In the genomic region with DNA sequence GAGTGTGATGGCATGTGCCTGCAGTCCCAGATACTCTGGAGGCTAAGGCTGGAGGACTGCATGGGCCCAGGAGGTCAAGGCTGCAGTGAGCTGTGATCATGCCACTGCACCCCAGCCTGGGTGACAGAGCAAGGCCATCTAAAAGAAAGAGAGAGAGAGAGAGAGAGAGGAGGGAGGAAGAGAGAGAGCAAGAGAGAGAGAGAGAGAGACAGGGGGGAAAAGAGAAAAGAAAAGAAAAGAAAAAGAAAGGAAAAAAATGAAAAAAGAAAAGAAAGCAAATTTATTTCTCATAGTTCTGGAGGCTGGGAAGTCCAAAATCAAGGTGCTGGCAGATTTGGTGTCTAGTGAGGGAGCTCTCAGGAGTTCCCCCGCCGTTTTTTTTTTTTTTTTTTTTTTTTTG, we compare ENCODE assay signal across 26 cellular contexts. TPM values are rescaled to one million over a fixed set of nuclear protein-coding genes. Genes with fewer than 3 reads are reported as not detected.
DNase-seq lines count a peak whose midpoint lies in the region; ATAC-seq, FAIRE-seq and TF ChIP-seq lines count a peak whose summit lies in the region.
"Had no signal": no experiment of that assay in that cellular context is flagged by ENCODE, and none has a peak within 500 bp of the region (broad histone marks: within the 10 kb centered on the region; RNA-seq: fewer than 3 reads in every experiment).

No MANE protein-coding gene starts in this region.

- H3K9ac ChIP-seq in K562 (ENCODE audit: insufficient read depth in 1 of 2, low read depth in 2 of 2, low read length in 2 of 2), result no peak overlapping the region
- H3K9ac ChIP-seq: BLaER1 had no signal

- H3K27me3 ChIP-seq in K562 (ENCODE audit: control insufficient read depth in 2 of 2, insufficient read depth in 2 of 2, low read length in 2 of 2) (peaks cover 0 to 10% of the 10 kb centered on the region in 2 experiments; a peak in 2 of 5 replicates), body of pancreas (no peaks in the 10 kb centered on the region)
- H3K27me3 ChIP-seq: BE2C had no signal

- H3K4me2 ChIP-seq in K562 (ENCODE audit: insufficient read depth, low read length), result no peak overlapping the region
- H3K4me2 ChIP-seq: BLaER1 had no signal

- H3K4me3 ChIP-seq in K562 (no peak overlapping the region), body of pancreas (no peak overlapping the region)
- H3K4me3 ChIP-seq: BLaER1, GM12878 had no signal

- no peaks in the 10 kb centered on the region for H3K9me3 Mint-ChIP-seq in stimulated activated naive CD8-positive, alpha-beta T cell treated with anti-CD3 and anti-CD28 coated beads, Interleukin-15, Interleukin-2, amounts not matched to agents 100 ng/mL and 50 ng/mL, for 24 hours
- no peaks in the 10 kb centered on the region for H3K9me3 Mint-ChIP-seq in stimulated activated naive CD8-positive, alpha-beta T cell treated with anti-CD3 and anti-CD28 coated beads, Interleukin-15, amount 100 ng/mL, for 72 hours
- H3K9me3 Mint-ChIP-seq in activated CD4-positive, alpha-beta T cell treated with anti-CD3 and anti-CD28 coated beads, Interleukin-2, amount 10 ng/mL, durations not matched to agents 7 days and 5 days, result no peaks in the 10 kb centered on the region
- H3K9me3 Mint-ChIP-seq: CD8-positive, alpha-beta memory T cell had no signal

- H2AFZ ChIP-seq in K562 (ENCODE audit: low read depth, low read length), result no peak overlapping the region

- no peak for TF ChIP-seq EP300 in K562 (IDR thresholded peaks at IDR 0.05; ENCODE audit: low read length)

- 0% methylated on average over 2 of the region's 2 CpGs for WGBS in K562 (ENCODE audit: insufficient coverage, low coverage, missing lambda C conversion rate)
- WGBS in body of pancreas, 2 donors, result 78 to 83% methylated on average over 2 of the region's 2 CpGs

- no peaks in the 10 kb centered on the region for H3K9me3 ChIP-seq in K562 (replicated peaks; ENCODE audit: control insufficient read depth, insufficient read depth, low read depth, low read length)
- H3K9me3 ChIP-seq in body of pancreas, result no peaks in the 10 kb centered on the region
- H3K9me3 ChIP-seq: BE2C had no signal

- CTCF ChIA-PET in K562 (lab: Yijun Ruan, JAX; ENCODE audit: low intra/inter-chr PET ratio), result no interaction called here
- CTCF ChIA-PET in activated CD4-positive, alpha-beta T cell treated with anti-CD3 and anti-CD28 coated beads, Interleukin-2, amount 10 ng/mL, durations not matched to agents 7 days and 5 days (lab: Charles Lee), result interaction anchor here (0.6 kb wide), 1 partner anchor 56 kb away, joined by 3 read pairs; no protein-coding TSS in a partner anchor

- intact Hi-C loops in K562 (cut with micrococcal nuclease) (no loop called here), body of pancreas (cut with DNase I) (no loop called here)

- no peaks in the 10 kb centered on the region for H3K9me1 ChIP-seq in K562 (ENCODE audit: control insufficient read depth, insufficient read depth, low read length)

- no peak for ATAC-seq in stimulated activated naive CD8-positive, alpha-beta T cell treated with anti-CD3 and anti-CD28 coated beads, Interleukin-15, amount 100 ng/mL, for 72 hours
- ATAC-seq in K562, result no peak
- ATAC-seq in body of pancreas, result no peak
- ATAC-seq: GM12878 had no signal

- H3K36me3 ChIP-seq in K562 (ENCODE audit: control insufficient read depth, insufficient read depth, low read length) (no peaks in the 10 kb centered on the region), body of pancreas (replicated peaks in 1 of 2; ENCODE audit: insufficient read depth in 1 of 2, low read depth in 2 of 2) (peaks cover 0 to under 1% of the 10 kb centered on the region in 2 donors)
- H3K36me3 ChIP-seq: BE2C had no signal

- FAIRE-seq in K562 (lab: Jason Lieb, UNC), result no peak
- FAIRE-seq: A204.1, GM12878, GM12892, GM18507 had no signal

- in situ Hi-C loops in K562 (cut with MboI), result no loop called here

- POLR2A ChIA-PET in K562 (lab: Yijun Ruan, JAX), result interaction anchor here (2.2 kb wide), 1 partner anchor 12 kb away, joined by 5 read pairs; no protein-coding TSS in a partner anchor
- POLR2A ChIA-PET in activated CD4-positive, alpha-beta T cell treated with anti-CD3 and anti-CD28 coated beads, Interleukin-2, amount 10 ng/mL, durations not matched to agents 7 days and 5 days (lab: Charles Lee), result no interaction called here

- TF ChIP-seq RAD21 in K562 (CRISPR knock-in tag; conservative IDR thresholded peaks at IDR 0.05 in 1 of 2, IDR thresholded peaks at IDR 0.05 in 1 of 2), result no peak

- no peaks in the 10 kb centered on the region for H3K79me2 ChIP-seq in K562 (ENCODE audit: control insufficient read depth, insufficient read depth, low read length)

- H3K27ac ChIP-seq in K562 (ENCODE audit: extremely low read depth, low read depth, low read length) (no peak overlapping the region), body of pancreas (no peak overlapping the region)
- H3K27ac ChIP-seq: BLaER1 had no signal

- no TSS peak for BruUV-seq in K562 (replicated peaks; lab: Mats Ljungman, UMichigan)

- H3K27me3 Mint-ChIP-seq in stimulated activated naive CD8-positive, alpha-beta T cell treated with anti-CD3 and anti-CD28 coated beads, Interleukin-15, Interleukin-2, amounts not matched to agents 100 ng/mL and 50 ng/mL, for 24 hours, result peaks cover 10% of the 10 kb centered on the region
- peaks cover 18% of the 10 kb centered on the region for H3K27me3 Mint-ChIP-seq in stimulated activated naive CD8-positive, alpha-beta T cell treated with anti-CD3 and anti-CD28 coated beads, Interleukin-15, amount 100 ng/mL, for 72 hours
- peaks cover 2% of the 10 kb centered on the region for H3K27me3 Mint-ChIP-seq in activated CD4-positive, alpha-beta T cell treated with anti-CD3 and anti-CD28 coated beads, Interleukin-2, amount 10 ng/mL, durations not matched to agents 7 days and 5 days
- H3K27me3 Mint-ChIP-seq: CD4-positive, alpha-beta memory T cell; CD4-positive, CD25-positive, alpha-beta regulatory T cell had no signal

- H3K4me3 Mint-ChIP-seq in stimulated activated naive CD8-positive, alpha-beta T cell treated with anti-CD3 and anti-CD28 coated beads, Interleukin-15, Interleukin-2, amounts not matched to agents 100 ng/mL and 50 ng/mL, for 24 hours, result no peak overlapping the region
- H3K4me3 Mint-ChIP-seq in stimulated activated naive CD8-positive, alpha-beta T cell treated with anti-CD3 and anti-CD28 coated beads, Interleukin-15, amount 100 ng/mL, for 72 hours, result no peak overlapping the region
- no peak overlapping the region for H3K4me3 Mint-ChIP-seq in activated CD4-positive, alpha-beta T cell treated with anti-CD3 and anti-CD28 coated beads, Interleukin-2, amount 10 ng/mL, durations not matched to agents 7 days and 5 days
- H3K4me3 Mint-ChIP-seq: CD14-positive monocyte; CD4-positive, alpha-beta memory T cell; CD8-positive, alpha-beta memory T cell had no signal

- peaks cover 11% of the 10 kb centered on the region for H3K4me1 Mint-ChIP-seq in stimulated activated naive CD8-positive, alpha-beta T cell treated with anti-CD3 and anti-CD28 coated beads, Interleukin-15, Interleukin-2, amounts not matched to agents 100 ng/mL and 50 ng/mL, for 24 hours (ENCODE audit: low read depth)
- peaks cover 17% of the 10 kb centered on the region for H3K4me1 Mint-ChIP-seq in stimulated activated naive CD8-positive, alpha-beta T cell treated with anti-CD3 and anti-CD28 coated beads, Interleukin-15, amount 100 ng/mL, for 72 hours
- peaks cover 20% of the 10 kb centered on the region for H3K4me1 Mint-ChIP-seq in activated CD4-positive, alpha-beta T cell treated with anti-CD3 and anti-CD28 coated beads, Interleukin-2, amount 10 ng/mL, durations not matched to agents 7 days and 5 days

- peaks cover 7% of the 10 kb centered on the region for H3K36me3 Mint-ChIP-seq in stimulated activated naive CD8-positive, alpha-beta T cell treated with anti-CD3 and anti-CD28 coated beads, Interleukin-15, Interleukin-2, amounts not matched to agents 100 ng/mL and 50 ng/mL, for 24 hours (ENCODE audit: low read depth)
- H3K36me3 Mint-ChIP-seq in activated CD4-positive, alpha-beta T cell treated with anti-CD3 and anti-CD28 coated beads, Interleukin-2, amount 10 ng/mL, durations not matched to agents 7 days and 5 days (ENCODE audit: low read depth), result peaks cover 7% of the 10 kb centered on the region

- H3K27ac Mint-ChIP-seq in stimulated activated naive CD8-positive, alpha-beta T cell treated with anti-CD3 and anti-CD28 coated beads, Interleukin-15, Interleukin-2, amounts not matched to agents 100 ng/mL and 50 ng/mL, for 24 hours, result peak overlapping the region; percentile 66
- H3K27ac Mint-ChIP-seq in stimulated activated naive CD8-positive, alpha-beta T cell treated with anti-CD3 and anti-CD28 coated beads, Interleukin-15, amount 100 ng/mL, for 72 hours, result peak overlapping the region in 1 of 2 donors; percentile 8
- no peak overlapping the region for H3K27ac Mint-ChIP-seq in activated CD4-positive, alpha-beta T cell treated with anti-CD3 and anti-CD28 coated beads, Interleukin-2, amount 10 ng/mL, durations not matched to agents 7 days and 5 days

- TF ChIP-seq POLR2A in K562 (conservative IDR thresholded peaks at IDR 0.05), result no peak
- TF ChIP-seq POLR2A in body of pancreas (IDR thresholded peaks at IDR 0.05), result no peak

- no peaks in the 10 kb centered on the region; a peak in 2 of 5 replicates for H3K4me1 ChIP-seq in K562 (replicated peaks in 1 of 2; ENCODE audit: control insufficient read depth in 2 of 2, insufficient read depth in 2 of 2, low read length in 2 of 2)
- peaks cover 15% of the 10 kb centered on the region for H3K4me1 ChIP-seq in body of pancreas
- H3K4me1 ChIP-seq: BE2C, BLaER1 had no signal

- no peak for DNase-seq in stimulated activated naive CD8-positive, alpha-beta T cell treated with anti-CD3 and anti-CD28 coated beads, Interleukin-15, amount 100 ng/mL, for 72 hours
- DNase-seq in K562 (ENCODE audit: extremely low read depth in 1 of 4, low spot score in 3 of 4) (no peak), body of pancreas (no peak)
- DNase-seq in activated CD4-positive, alpha-beta T cell treated with anti-CD3 and anti-CD28 coated beads, Interleukin-2, amount 10 ng/mL, durations not matched to agents 7 days and 5 days, result no peak
- DNase-seq: 8988T; ACHN; BE2C; C1 segment of cervical spinal cord; CD4-positive, alpha-beta memory T cell; CD4-positive, CD25-positive, alpha-beta regulatory T cell; CD8-positive, alpha-beta memory T cell; COR-L47; DMS 273 treated with DMSO at 0.1 percent for 48 hours; DMS153; DMS53; DMS79; DND-41; EL; GDM1 had no signal

- no peaks in the 10 kb centered on the region for H4K20me1 ChIP-seq in K562 (replicated peaks; ENCODE audit: control insufficient read depth, insufficient read depth, low read length)

- TF ChIP-seq CTCF in K562 (IDR thresholded peaks at IDR 0.05 in 2 of 3, conservative IDR thresholded peaks at IDR 0.05 in 1 of 3; ENCODE audit: insufficient read depth in 2 of 3, low read depth in 1 of 3, low read length in 3 of 3) (no peak), body of pancreas (IDR thresholded peaks at IDR 0.05) (no peak)

RNA-seq across cellular contexts. Expression of gene RNF135, which starts 33.3 kb away (rescaled TPM):
- not detected in 2 replicates for total RNA-seq in K562 (2011; cell fraction: chromatin; rRNA removed; ENCODE audit: low replicate concordance)
- not detected in 2 replicates for total RNA-seq in K562 (2011; cell fraction: nucleolus; rRNA removed)
- total RNA-seq in K562 (2011; cell fraction: nucleoplasm; rRNA removed), result not detected in 2 replicates
- total RNA-seq in K562 (2014; rRNA removed) (not detected in 2 replicates), K562 (2014; rRNA removed; fragmentation: Illumina TruSeq; extraction: Trizol) (not detected in 2 replicates), K562 (2015; rRNA removed; fragmentation: Illumina TruSeq; extraction: Trizol) (not detected in 2 replicates), K562 (2021) (0.09 TPM in 1 of 2 replicates, not detected in the other), body of pancreas (10 to 100 TPM; 13.7 to 18.8 TPM)
- polyA plus RNA-seq in K562 (2011; rRNA removed) (0.08 TPM in 1 of 2 replicates, not detected in the other), K562 (2014; fragmentation: Illumina TruSeq; extraction: Trizol) (not detected in 2 replicates), K562 (2014; fragmentation: Nextera tagmentation; extraction: Ambion mirVana) (not detected), K562 (2014; rRNA removed) (not detected in 2 replicates)
- polyA plus RNA-seq in K562 (2011; cell fraction: cytosol; rRNA removed), result not detected in 2 replicates
- not detected in 2 replicates for polyA plus RNA-seq in K562 (2011; cell fraction: nucleus; rRNA removed)
- 0.08 TPM in 1 of 2 replicates, not detected in the other for polyA plus RNA-seq in K562 (2012)
- not detected in 2 replicates for polyA minus RNA-seq in K562 (2011; rRNA and poly(A)+ RNA removed)
- polyA minus RNA-seq in K562 (2011; cell fraction: cytosol; rRNA and poly(A)+ RNA removed), result not detected in 2 replicates
- polyA minus RNA-seq in K562 (2011; cell fraction: nucleus; rRNA and poly(A)+ RNA removed), result not detected in 2 replicates
- total RNA-seq in activated CD4-positive, alpha-beta T cell treated with anti-CD3 and anti-CD28 coated beads, Interleukin-2, amount 10 ng/mL, durations not matched to agents 7 days and 5 days, result 1 to 10 TPM; 6.1 to 6.9 TPM

Comparison
In these comparisons a context has a peak if more than half of its experiments do, and no peak if none do; other contexts are left out.
1. RNA of gene RNF135, which starts 33.3 kb away (total RNA-seq): 13.7 to 18.8 TPM in body of pancreas and 6.1 to 6.9 TPM in activated CD4-positive, alpha-beta T cell treated with anti-CD3 and anti-CD28 coated beads, Interleukin-2, amount 10 ng/mL, durations not matched to agents 7 days and 5 days; 0.09 TPM in K562; every median in the first group is over 4 times any median in the second.